ENCODE assay signal across 12 cellular contexts in the genomic region with DNA sequence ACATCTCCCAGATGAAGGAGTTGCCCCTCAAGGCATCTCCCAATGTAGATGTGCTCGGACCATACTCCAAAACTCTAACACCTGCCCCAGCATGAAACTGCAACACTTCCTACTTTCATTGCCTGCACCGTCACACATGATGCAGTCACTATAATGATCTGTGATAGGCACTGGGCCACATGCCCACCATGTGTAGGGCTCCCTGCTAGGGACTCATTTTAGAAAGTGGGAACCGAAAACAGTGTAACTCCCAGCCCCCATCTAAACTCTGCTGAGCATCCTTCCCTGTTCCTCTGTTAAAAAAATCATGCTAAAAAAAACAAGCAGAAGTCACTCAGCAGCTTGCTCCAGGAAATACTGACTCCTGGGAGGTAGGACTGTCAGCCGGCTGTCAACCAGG.
DNase-seq lines count a peak whose midpoint lies in the region; ATAC-seq and TF ChIP-seq lines count a peak whose summit lies in the region.
"Had no signal": no experiment of that assay in that cellular context is flagged by ENCODE, and none has a peak within 500 bp of the region (broad histone marks: within the 10 kb centered on the region; RNA-seq: fewer than 3 reads in every experiment).

No MANE protein-coding gene starts in this region.

- no peaks in the 10 kb centered on the region for H3K4me1 ChIP-seq in testis
- no peaks in the 10 kb centered on the region for H3K4me1 ChIP-seq in gastroesophageal sphincter

- no peak for TF ChIP-seq CTCF in testis (IDR thresholded peaks at IDR 0.05)
- no peak for TF ChIP-seq CTCF in gastroesophageal sphincter (IDR thresholded peaks at IDR 0.05)

- H3K9me3 ChIP-seq in testis (no peaks in the 10 kb centered on the region), gastroesophageal sphincter (no peaks in the 10 kb centered on the region)

- WGBS in testis, 2 donors, result 76 to 88% methylated on average over 4 of the region's 4 CpGs
- 66 to 72% methylated on average over 3 to 4 of the region's 4 CpGs for WGBS in gastroesophageal sphincter (ENCODE audit: low coverage in 1 of 2), 2 donors

- DNase-seq in left lobe of liver (ENCODE audit: low spot score) (no peak), testis (no peak)
- DNase-seq in stimulated activated CD4-positive, alpha-beta T cell treated with anti-CD3 and anti-CD28 coated beads, Interleukin-15, amount 100 ng/mL, for 24 hours, result no peak
- DNase-seq: CD4-positive, alpha-beta memory T cell; stimulated activated CD4-positive, alpha-beta T cell treated with anti-CD3 and anti-CD28 coated beads, Interleukin-4, amount 100 ng/mL, for 4 hours; T-helper 9 cell had no signal

- H3K4me3 ChIP-seq in testis (no peak overlapping the region), gastroesophageal sphincter (no peak overlapping the region)

- intact Hi-C loops in testis (cut with DNase I; ENCODE audit: low total_unique reads), result no loop called here

- ATAC-seq in GM18519 (IDR thresholded peaks at IDR 0.05; ENCODE audit: low FRiP score, unreplicated experiment) (peak; percentile 86), GM21786 (IDR thresholded peaks at IDR 0.05; ENCODE audit: unreplicated experiment) (peak; percentile 76), HG03521 (IDR thresholded peaks at IDR 0.05; ENCODE audit: unreplicated experiment) (peak; percentile 68), left lobe of liver (peak; percentile 30), esophagus mucosa (no peak), gastroesophageal sphincter (no peak)
- ATAC-seq: activated T-helper 17 cell treated with anti-CD3 and anti-CD28 coated beads, Interleukin-2, amount 50 U/mL, for 72 hours had no signal

- H3K27ac ChIP-seq in testis (no peak overlapping the region), gastroesophageal sphincter (no peak overlapping the region)

- TF ChIP-seq POLR2A in testis (IDR thresholded peaks at IDR 0.05) (no peak), gastroesophageal sphincter (IDR thresholded peaks at IDR 0.05) (no peak)

- H3K36me3 ChIP-seq in testis (ENCODE audit: low read depth, missing control alignments) (no peaks in the 10 kb centered on the region), gastroesophageal sphincter (no peaks in the 10 kb centered on the region)

- TF ChIP-seq EP300 in gastroesophageal sphincter (IDR thresholded peaks at IDR 0.05), result no peak

- no peaks in the 10 kb centered on the region for H3K27me3 ChIP-seq in testis
- peaks cover 10% of the 10 kb centered on the region for H3K27me3 ChIP-seq in gastroesophageal sphincter

Comparison
In these comparisons a context has a peak if more than half of its experiments do, and no peak if none do; other contexts are left out.
1. ATAC-seq: peak in GM18519 (single experiment), GM21786 (single experiment), HG03521 (single experiment) and left lobe of liver (single experiment); none in esophagus mucosa (single experiment) and gastroesophageal sphincter (single experiment).